Comparison of ENCODE assay signal across 5 cellular contexts in genomic region chr7:157861551-157861950, GRCh38.
"Had no signal": no experiment of that assay in that cellular context is flagged by ENCODE, and none has a peak within 500 bp of the region (broad histone marks: within the 10 kb centered on the region; RNA-seq: fewer than 3 reads in every experiment).

No MANE protein-coding gene starts in this region.

- H2AFZ ChIP-seq: GM23338 had no signal

- ATAC-seq: GM23338, K562 had no signal

- H3K4me1 Mint-ChIP-seq: GM23338, H9 had no signal

- DNase-seq: H9, HCEC 1CT, IMR-90 had no signal

- H3K27ac Mint-ChIP-seq: GM23338, H9 had no signal

- H3K4me3 ChIP-seq: GM23338, K562 had no signal

- H3K4me3 Mint-ChIP-seq: GM23338, H9 had no signal

- H3K4me2 ChIP-seq: GM23338 had no signal
